In the genomic region with DNA sequence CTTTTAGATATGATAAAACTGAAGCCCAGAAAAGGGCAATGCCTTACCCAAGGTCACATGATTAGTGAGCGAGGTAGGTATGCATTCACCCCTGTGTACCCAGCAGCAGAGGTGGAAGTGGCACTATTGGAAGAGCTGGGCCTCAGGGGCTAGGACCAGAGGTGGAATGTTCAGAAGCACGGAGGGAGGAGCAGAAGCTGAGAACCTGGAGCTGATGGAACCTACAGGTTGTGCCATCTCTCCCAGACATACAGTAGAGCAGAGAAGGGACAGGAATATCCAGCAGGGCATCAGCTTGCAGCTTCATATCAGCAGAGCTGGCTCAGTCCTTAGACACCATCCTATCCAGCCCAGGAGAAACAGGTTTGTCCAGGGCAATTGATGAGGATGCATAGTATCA, we compare ENCODE assay signal across 1 cellular context.
TF ChIP-seq lines count a peak whose summit lies in the region.

No MANE protein-coding gene starts in this region.

TF ChIP-seq in GM23338, 12 proteins besides CTCF, POLR2A, EP300 and RAD21 (continued from another document):
- TF ChIP-seq, protein P1, sequence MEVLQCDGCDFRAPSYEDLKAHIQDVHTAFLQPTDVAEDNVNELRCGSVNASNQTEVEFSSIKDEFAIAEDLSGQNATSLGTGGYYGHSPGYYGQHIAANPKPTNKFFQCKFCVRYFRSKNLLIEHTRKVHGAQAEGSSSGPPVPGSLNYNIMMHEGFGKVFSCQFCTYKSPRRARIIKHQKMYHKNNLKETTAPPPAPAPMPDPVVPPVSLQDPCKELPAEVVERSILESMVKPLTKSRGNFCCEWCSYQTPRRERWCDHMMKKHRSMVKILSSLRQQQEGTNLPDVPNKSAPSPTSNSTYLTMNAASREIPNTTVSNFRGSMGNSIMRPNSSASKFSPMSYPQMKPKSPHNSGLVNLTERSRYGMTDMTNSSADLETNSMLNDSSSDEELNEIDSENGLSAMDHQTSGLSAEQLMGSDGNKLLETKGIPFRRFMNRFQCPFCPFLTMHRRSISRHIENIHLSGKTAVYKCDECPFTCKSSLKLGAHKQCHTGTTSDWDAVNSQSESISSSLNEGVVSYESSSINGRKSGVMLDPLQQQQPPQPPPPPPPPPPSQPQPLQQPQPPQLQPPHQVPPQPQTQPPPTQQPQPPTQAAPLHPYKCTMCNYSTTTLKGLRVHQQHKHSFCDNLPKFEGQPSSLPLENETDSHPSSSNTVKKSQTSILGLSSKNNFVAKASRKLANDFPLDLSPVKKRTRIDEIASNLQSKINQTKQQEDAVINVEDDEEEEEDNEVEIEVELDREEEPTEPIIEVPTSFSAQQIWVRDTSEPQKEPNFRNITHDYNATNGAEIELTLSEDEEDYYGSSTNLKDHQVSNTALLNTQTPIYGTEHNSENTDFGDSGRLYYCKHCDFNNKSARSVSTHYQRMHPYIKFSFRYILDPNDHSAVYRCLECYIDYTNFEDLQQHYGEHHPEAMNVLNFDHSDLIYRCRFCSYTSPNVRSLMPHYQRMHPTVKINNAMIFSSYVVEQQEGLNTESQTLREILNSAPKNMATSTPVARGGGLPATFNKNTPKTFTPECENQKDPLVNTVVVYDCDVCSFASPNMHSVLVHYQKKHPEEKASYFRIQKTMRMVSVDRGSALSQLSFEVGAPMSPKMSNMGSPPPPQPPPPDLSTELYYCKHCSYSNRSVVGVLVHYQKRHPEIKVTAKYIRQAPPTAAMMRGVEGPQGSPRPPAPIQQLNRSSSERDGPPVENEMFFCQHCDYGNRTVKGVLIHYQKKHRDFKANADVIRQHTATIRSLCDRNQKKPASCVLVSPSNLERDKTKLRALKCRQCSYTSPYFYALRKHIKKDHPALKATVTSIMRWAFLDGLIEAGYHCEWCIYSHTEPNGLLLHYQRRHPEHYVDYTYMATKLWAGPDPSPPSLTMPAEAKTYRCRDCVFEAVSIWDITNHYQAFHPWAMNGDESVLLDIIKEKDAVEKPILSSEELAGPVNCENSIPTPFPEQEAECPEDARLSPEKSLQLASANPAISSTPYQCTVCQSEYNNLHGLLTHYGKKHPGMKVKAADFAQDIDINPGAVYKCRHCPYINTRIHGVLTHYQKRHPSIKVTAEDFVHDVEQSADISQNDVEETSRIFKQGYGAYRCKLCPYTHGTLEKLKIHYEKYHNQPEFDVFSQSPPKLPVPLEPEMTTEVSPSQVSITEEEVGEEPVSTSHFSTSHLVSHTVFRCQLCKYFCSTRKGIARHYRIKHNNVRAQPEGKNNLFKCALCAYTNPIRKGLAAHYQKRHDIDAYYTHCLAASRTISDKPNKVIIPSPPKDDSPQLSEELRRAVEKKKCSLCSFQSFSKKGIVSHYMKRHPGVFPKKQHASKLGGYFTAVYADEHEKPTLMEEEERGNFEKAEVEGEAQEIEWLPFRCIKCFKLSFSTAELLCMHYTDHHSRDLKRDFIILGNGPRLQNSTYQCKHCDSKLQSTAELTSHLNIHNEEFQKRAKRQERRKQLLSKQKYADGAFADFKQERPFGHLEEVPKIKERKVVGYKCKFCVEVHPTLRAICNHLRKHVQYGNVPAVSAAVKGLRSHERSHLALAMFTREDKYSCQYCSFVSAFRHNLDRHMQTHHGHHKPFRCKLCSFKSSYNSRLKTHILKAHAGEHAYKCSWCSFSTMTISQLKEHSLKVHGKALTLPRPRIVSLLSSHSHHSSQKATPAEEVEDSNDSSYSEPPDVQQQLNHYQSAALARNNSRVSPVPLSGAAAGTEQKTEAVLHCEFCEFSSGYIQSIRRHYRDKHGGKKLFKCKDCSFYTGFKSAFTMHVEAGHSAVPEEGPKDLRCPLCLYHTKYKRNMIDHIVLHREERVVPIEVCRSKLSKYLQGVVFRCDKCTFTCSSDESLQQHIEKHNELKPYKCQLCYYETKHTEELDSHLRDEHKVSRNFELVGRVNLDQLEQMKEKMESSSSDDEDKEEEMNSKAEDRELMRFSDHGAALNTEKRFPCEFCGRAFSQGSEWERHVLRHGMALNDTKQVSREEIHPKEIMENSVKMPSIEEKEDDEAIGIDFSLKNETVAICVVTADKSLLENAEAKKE (CRISPR knock-in tag; IDR thresholded peaks at IDR 0.05): no peak
- no peak for TF ChIP-seq STAT1 (IDR thresholded peaks at IDR 0.05; ENCODE audit: unreplicated experiment)
- TF ChIP-seq ZNF114 (CRISPR knock-in tag; IDR thresholded peaks at IDR 0.05): no peak
